ENCODE assay signal across 8 cellular contexts in the genomic region with DNA sequence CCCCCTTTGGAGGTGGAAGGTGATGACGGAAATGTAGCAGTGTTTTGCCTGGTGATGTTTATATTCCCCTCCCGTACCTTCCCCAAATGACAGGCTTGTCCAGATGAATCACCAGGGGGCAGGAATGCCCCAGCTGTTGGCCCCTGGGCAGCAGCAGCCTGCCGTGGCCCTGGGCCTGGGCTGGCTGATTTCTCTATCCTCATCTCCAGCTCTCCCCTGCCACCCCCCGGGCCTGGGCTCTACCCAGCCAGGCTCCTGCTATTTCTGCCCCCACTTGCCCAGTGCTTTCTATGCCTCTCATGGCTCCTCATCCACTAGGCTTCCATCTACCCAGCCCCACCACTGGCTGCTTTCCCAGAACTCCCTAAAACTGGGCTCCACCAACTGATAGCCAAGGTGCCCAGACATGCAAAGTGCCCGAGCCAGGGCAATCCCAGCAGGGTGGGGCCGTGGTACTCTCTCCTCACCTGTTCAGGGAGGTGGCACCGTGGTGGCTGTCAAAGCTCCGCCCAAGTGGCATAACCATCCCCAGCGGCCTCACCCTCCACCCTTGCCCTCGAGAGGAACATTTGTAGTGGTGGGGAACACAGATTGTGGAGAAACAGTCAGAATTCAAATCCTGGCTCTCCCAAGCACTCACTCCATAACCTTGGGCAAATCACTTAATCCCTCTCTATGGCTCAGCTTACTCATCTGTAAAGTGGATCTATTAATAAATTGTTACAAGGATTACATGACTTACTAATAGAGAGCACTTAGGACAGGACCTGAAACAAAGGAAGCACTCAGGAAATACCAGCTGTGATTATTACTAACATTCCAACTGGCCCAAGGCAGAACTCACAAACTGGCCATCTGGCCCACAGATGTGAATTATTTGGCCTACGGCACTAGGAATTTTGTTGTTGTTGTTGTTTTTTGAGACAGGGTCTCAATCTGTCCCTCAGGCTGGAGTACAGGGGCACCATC. TPM values are rescaled to one million over a fixed set of nuclear protein-coding genes. Genes with fewer than 3 reads are reported as not detected.
DNase-seq lines count a peak whose midpoint lies in the region; ATAC-seq, FAIRE-seq and TF ChIP-seq lines count a peak whose summit lies in the region.

No MANE protein-coding gene starts in this region.

- in situ Hi-C loops in astrocyte of the spinal cord (cut with HindIII; ENCODE audit: low sequenced_read_pairs): no loop called here

- H3K36me3 ChIP-seq in keratinocyte (ENCODE audit: control insufficient read depth in 2 of 2, extremely low read depth in 1 of 2, insufficient read depth in 2 of 2, low read length in 2 of 2): no peaks in the 10 kb centered on the region

- no peak for ATAC-seq in stimulated activated naive CD8-positive, alpha-beta T cell treated with anti-CD3 and anti-CD28 coated beads, Interleukin-15, Interleukin-2, amounts not matched to agents 100 U/mL and 50 U/mL, for 24 hours
- ATAC-seq in GM21576 (IDR thresholded peaks at IDR 0.05; ENCODE audit: unreplicated experiment) (no peak), GM19397 (IDR thresholded peaks at IDR 0.05; ENCODE audit: unreplicated experiment) (no peak), GM19463 (IDR thresholded peaks at IDR 0.05; ENCODE audit: unreplicated experiment) (no peak)

- H3K4me2 ChIP-seq in keratinocyte (ENCODE audit: control insufficient read depth, extremely low read depth, insufficient read depth, low read depth, low read length): peak overlapping the region; percentile 52

- dilution Hi-C loops in keratinocyte (cut with MboI; ENCODE audit: extremely low pct_ligation_motif_present, low sequenced_read_pairs): no loop called here

- no peak for DNase-seq in stimulated activated naive CD8-positive, alpha-beta T cell treated with anti-CD3 and anti-CD28 coated beads, Interleukin-15, Interleukin-2, amounts not matched to agents 100 U/mL and 50 U/mL, for 24 hours
- DNase-seq in astrocyte of the spinal cord (ENCODE audit: low read depth, low spot score): peak; percentile 69
- no peak for DNase-seq in keratinocyte (ENCODE audit: low read depth, low spot score)
- no peak for DNase-seq in NCI-H748 treated with DMSO at 0.1 percent for 48 hours (lab: John Stamatoyannopoulos, UW)

- FAIRE-seq in keratinocyte (lab: Jason Lieb, UNC): peak; percentile 67

- H3K27me3 ChIP-seq in keratinocyte (ENCODE audit: control insufficient read depth, extremely low read depth, insufficient read depth, low read length): no peaks in the 10 kb centered on the region

- H3K4me3 Mint-ChIP-seq in stimulated activated naive CD8-positive, alpha-beta T cell treated with anti-CD3 and anti-CD28 coated beads, Interleukin-15, Interleukin-2, amounts not matched to agents 100 ng/mL and 50 ng/mL, for 24 hours: no peak overlapping the region

- H3K27ac ChIP-seq in keratinocyte (ENCODE audit: control insufficient read depth, insufficient read depth, low read length): peak overlapping the region; percentile 58

- no peaks in the 10 kb centered on the region for H3K79me2 ChIP-seq in keratinocyte (ENCODE audit: control insufficient read depth, insufficient read depth, low read length)

- peaks cover 4% of the 10 kb centered on the region for H3K9me1 ChIP-seq in keratinocyte (ENCODE audit: control insufficient read depth, extremely low read depth, insufficient read depth, low read length)

- H2AFZ ChIP-seq in keratinocyte (ENCODE audit: control insufficient read depth, low read length): no peak overlapping the region

- H4K20me1 ChIP-seq in keratinocyte (ENCODE audit: control insufficient read depth, extremely low read depth, insufficient read depth, low read length): no peaks in the 10 kb centered on the region

- no peaks in the 10 kb centered on the region for H3K27me3 Mint-ChIP-seq in stimulated activated naive CD8-positive, alpha-beta T cell treated with anti-CD3 and anti-CD28 coated beads, Interleukin-15, Interleukin-2, amounts not matched to agents 100 ng/mL and 50 ng/mL, for 24 hours

- peaks cover 81% of the 10 kb centered on the region for H3K4me1 Mint-ChIP-seq in stimulated activated naive CD8-positive, alpha-beta T cell treated with anti-CD3 and anti-CD28 coated beads, Interleukin-15, Interleukin-2, amounts not matched to agents 100 ng/mL and 50 ng/mL, for 24 hours (ENCODE audit: low read depth)

- H3K4me3 ChIP-seq in astrocyte of the spinal cord (ENCODE audit: low read depth, low read length) (no peak overlapping the region), keratinocyte (ENCODE audit: control insufficient read depth in 2 of 3, extremely low read depth in 1 of 3, insufficient read depth in 2 of 3, low read depth in 1 of 3, low read length in 3 of 3) (peak overlapping the region in 1 of 3 experiments; percentile 4)

- peaks cover 15% of the 10 kb centered on the region for H3K36me3 Mint-ChIP-seq in stimulated activated naive CD8-positive, alpha-beta T cell treated with anti-CD3 and anti-CD28 coated beads, Interleukin-15, Interleukin-2, amounts not matched to agents 100 ng/mL and 50 ng/mL, for 24 hours (ENCODE audit: low read depth)

- H3K4me1 ChIP-seq in keratinocyte (ENCODE audit: control insufficient read depth, extremely low read depth, insufficient read depth, low read length): peaks cover 44% of the 10 kb centered on the region

- no peaks in the 10 kb centered on the region for H3K9me3 Mint-ChIP-seq in stimulated activated naive CD8-positive, alpha-beta T cell treated with anti-CD3 and anti-CD28 coated beads, Interleukin-15, Interleukin-2, amounts not matched to agents 100 ng/mL and 50 ng/mL, for 24 hours

- TF ChIP-seq CTCF in astrocyte of the spinal cord (IDR thresholded peaks at IDR 0.05; ENCODE audit: low read depth, low read length) (no peak), keratinocyte (optimal IDR thresholded peaks at IDR 0.05 in 1 of 3, IDR thresholded peaks at IDR 0.05 in 1 of 3, conservative IDR thresholded peaks at IDR 0.05 in 1 of 3; ENCODE audit: extremely low read depth in 1 of 3, insufficient read depth in 2 of 3, low read length in 3 of 3) (peak in 1 of 3 experiments; percentile 54)

- no peaks in the 10 kb centered on the region for H3K9me3 ChIP-seq in keratinocyte (ENCODE audit: control insufficient read depth, low read depth, low read length)

- H3K27ac Mint-ChIP-seq in stimulated activated naive CD8-positive, alpha-beta T cell treated with anti-CD3 and anti-CD28 coated beads, Interleukin-15, Interleukin-2, amounts not matched to agents 100 ng/mL and 50 ng/mL, for 24 hours: peak overlapping the region; percentile 70

- peak overlapping the region; percentile 31 for H3K9ac ChIP-seq in keratinocyte (ENCODE audit: control insufficient read depth, extremely low read depth, insufficient read depth, low read length)

RNA-seq across cellular contexts. Expression of gene ECE1, which starts 12.8 kb away (rescaled TPM):
- 30.9 to 59.1 TPM (median 55.5 TPM) in 3 replicates for polyA plus RNA-seq in keratinocyte
- 25.1 TPM for polyA plus RNA-seq in keratinocyte (2011; ENCODE audit: low read depth)
- 27.2 and 30.0 TPM in 2 replicates for polyA plus RNA-seq in keratinocyte (2011; cell fraction: cytosol; rRNA removed)
- polyA plus RNA-seq in keratinocyte (2011; cell fraction: nucleus; rRNA removed): 101 and 110 TPM in 2 replicates
- polyA plus RNA-seq in keratinocyte (2012; ENCODE audit: low replicate concordance): 28.3 and 58.7 TPM in 2 replicates
- polyA minus RNA-seq in keratinocyte: 30.9 to 124 TPM (median 45.5 TPM) in 3 replicates
- polyA minus RNA-seq in keratinocyte (2011; cell fraction: cytosol; rRNA and poly(A)+ RNA removed): 38.0 TPM
- polyA minus RNA-seq in keratinocyte (2011; cell fraction: nucleus; rRNA and poly(A)+ RNA removed): 86.6 and 113 TPM in 2 replicates
